ENCODE assay signal across 7 cellular contexts in the genomic region with DNA sequence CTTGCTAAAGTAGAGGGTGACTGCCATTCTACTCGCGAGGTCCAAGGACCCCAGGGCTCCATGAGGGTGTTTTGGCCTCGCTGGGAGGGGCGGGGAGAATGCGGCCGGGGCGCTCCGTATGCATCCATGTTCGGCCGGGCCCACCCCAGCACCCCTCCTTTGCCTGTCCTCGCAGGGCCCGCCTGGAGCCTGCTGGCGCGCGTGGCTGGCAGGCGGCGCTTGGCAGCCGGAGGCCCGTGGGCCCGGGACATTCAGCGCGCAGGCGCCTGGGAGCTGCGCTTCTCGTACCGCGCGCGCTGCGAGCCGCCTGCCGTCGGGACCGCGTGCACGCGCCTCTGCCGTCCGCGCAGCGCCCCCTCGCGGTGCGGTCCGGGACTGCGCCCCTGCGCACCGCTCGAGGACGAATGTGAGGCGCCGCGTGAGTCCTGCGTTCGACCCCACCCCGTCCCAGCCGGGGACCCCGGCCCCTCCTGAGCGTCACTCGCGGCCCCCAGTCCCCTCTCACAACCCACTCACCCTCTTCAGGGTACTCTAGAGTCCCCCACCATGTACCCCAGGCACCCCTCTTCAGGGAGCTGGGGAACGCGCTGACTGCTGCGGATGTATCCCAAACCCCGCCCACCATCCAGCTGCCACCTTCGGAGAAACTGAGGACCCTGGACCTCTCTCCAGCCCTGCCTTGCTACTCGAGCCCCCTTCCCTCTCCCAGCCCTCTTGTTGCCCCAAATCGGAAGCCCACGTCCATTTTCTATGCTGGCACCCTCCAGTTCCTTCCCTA. TPM values are rescaled to one million over a fixed set of nuclear protein-coding genes. Genes with fewer than 3 reads are reported as not detected.
DNase-seq lines count a peak whose midpoint lies in the region; ATAC-seq and TF ChIP-seq lines count a peak whose summit lies in the region.

No MANE protein-coding gene starts in this region.

- H3K4me1 ChIP-seq in HEK293 (ENCODE audit: control insufficient read depth, insufficient read depth, low read length) (peaks cover 19% of the 10 kb centered on the region), heart right ventricle (peaks cover 0 to 35% (median 24%) of the 10 kb centered on the region in 9 donors)

- H3K9me3 Mint-ChIP-seq in activated naive CD4-positive, alpha-beta T cell treated with anti-CD3 and anti-CD28 coated beads for 36 hours: no peaks in the 10 kb centered on the region

- H3K9me3 ChIP-seq in HEK293 (ENCODE audit: control insufficient read depth, insufficient read depth, low read depth, low read length) (peaks cover 6% of the 10 kb centered on the region), heart right ventricle (no peaks in the 10 kb centered on the region)

- H3K4me1 Mint-ChIP-seq in activated naive CD4-positive, alpha-beta T cell treated with anti-CD3 and anti-CD28 coated beads for 36 hours (ENCODE audit: low read depth): peaks cover 34% of the 10 kb centered on the region

- WGBS in heart right ventricle, 2 donors: 11 to 13% methylated on average over 51 to 69 of the region's 69 CpGs

- no peak overlapping the region for H3K4me3 Mint-ChIP-seq in activated naive CD4-positive, alpha-beta T cell treated with anti-CD3 and anti-CD28 coated beads for 36 hours

- no peak overlapping the region for H3K27ac Mint-ChIP-seq in activated naive CD4-positive, alpha-beta T cell treated with anti-CD3 and anti-CD28 coated beads for 36 hours

- no peaks in the 10 kb centered on the region for H3K36me3 ChIP-seq in HEK293 (ENCODE audit: control insufficient read depth in 2 of 2, insufficient read depth in 1 of 2, low read length in 2 of 2)
- no peaks in the 10 kb centered on the region for H3K36me3 ChIP-seq in heart right ventricle

- CTCF ChIA-PET in HEK293 (lab: Yijun Ruan, JAX): interaction anchor here (0.6 to 2.3 kb wide), 45 partner anchors 8 to 672 kb away, joined by 3 to 42 read pairs (median 6); partner anchors contain the start of genes EID2B, PAF1, PAK4 and PLEKHG2
- CTCF ChIA-PET in activated naive CD4-positive, alpha-beta T cell treated with anti-CD3 and anti-CD28 coated beads for 36 hours (lab: Charles Lee): interaction anchor here (0.7 to 1.5 kb wide), 11 partner anchors 9 to 164 kb away, joined by 3 to 15 read pairs (median 4); partner anchors contain the start of gene EID2B

- no peaks in the 10 kb centered on the region for H3K36me3 Mint-ChIP-seq in activated naive CD4-positive, alpha-beta T cell treated with anti-CD3 and anti-CD28 coated beads for 36 hours (ENCODE audit: low read depth)

- H3K27me3 ChIP-seq in heart right ventricle: peaks cover 29 to 100% (median 96%) of the 10 kb centered on the region in 7 donors

- TF ChIP-seq CTCF in HEK293 (tag by site-specific recombination; IDR thresholded peaks at IDR 0.05) (peak; percentile 71), heart right ventricle (IDR thresholded peaks at IDR 0.05) (peak; percentile 60 to 85 (median 70))

- no peak overlapping the region for H3K27ac ChIP-seq in HEK293 (ENCODE audit: extremely low read depth, low read depth, low read length)
- H3K27ac ChIP-seq in heart right ventricle: no peak overlapping the region

- peaks cover 65% of the 10 kb centered on the region for H3K27me3 Mint-ChIP-seq in activated naive CD4-positive, alpha-beta T cell treated with anti-CD3 and anti-CD28 coated beads for 36 hours (ENCODE audit: low read depth)

- DNase-seq in SKM-1 (lab: John Stamatoyannopoulos, UW; ENCODE audit: unreplicated experiment) (peak; percentile 63), heart right ventricle (peak; percentile 24 to 67)
- DNase-seq in activated naive CD4-positive, alpha-beta T cell treated with anti-CD3 and anti-CD28 coated beads for 36 hours: peak; percentile 68
- DNase-seq in stimulated activated CD4-positive, alpha-beta T cell treated with anti-CD3 and anti-CD28 coated beads, Interleukin-12 subunit alpha, Interleukin-12 subunit beta, amount 100 ng/mL, for 4 hours: peak; percentile 76

- ATAC-seq in heart right ventricle (peak; percentile 54 to 88 (median 68)), HG03135 (IDR thresholded peaks at IDR 0.05; ENCODE audit: unreplicated experiment) (no peak), HG03469 (IDR thresholded peaks at IDR 0.05; ENCODE audit: unreplicated experiment) (no peak)

- POLR2A ChIA-PET in HEK293 (lab: Yijun Ruan, JAX): interaction anchor here (0.7 to 1.4 kb wide), 4 partner anchors 11 to 112 kb away, joined by 3 to 6 read pairs (median 4); partner anchors contain the start of genes MED29, PAF1, RPS16 and TIMM50

- intact Hi-C loops in activated naive CD4-positive, alpha-beta T cell treated with anti-CD3 and anti-CD28 coated beads for 36 hours (cut with micrococcal nuclease): no loop called here
- intact Hi-C loops in heart right ventricle (cut with DNase I): no loop called here

- H3K4me3 ChIP-seq in HEK293 (ENCODE audit: low read depth, low read length): no peak overlapping the region
- peak overlapping the region in 2 of 10 donors; percentile 7 to 14 for H3K4me3 ChIP-seq in heart right ventricle

TF ChIP-seq in HEK293, 187 proteins besides CTCF, POLR2A, EP300 and RAD21 (continues in another document):
- no peak for TF ChIP-seq ZNF514 (tag by site-specific recombination; IDR thresholded peaks at IDR 0.05)
- TF ChIP-seq, protein P1, sequence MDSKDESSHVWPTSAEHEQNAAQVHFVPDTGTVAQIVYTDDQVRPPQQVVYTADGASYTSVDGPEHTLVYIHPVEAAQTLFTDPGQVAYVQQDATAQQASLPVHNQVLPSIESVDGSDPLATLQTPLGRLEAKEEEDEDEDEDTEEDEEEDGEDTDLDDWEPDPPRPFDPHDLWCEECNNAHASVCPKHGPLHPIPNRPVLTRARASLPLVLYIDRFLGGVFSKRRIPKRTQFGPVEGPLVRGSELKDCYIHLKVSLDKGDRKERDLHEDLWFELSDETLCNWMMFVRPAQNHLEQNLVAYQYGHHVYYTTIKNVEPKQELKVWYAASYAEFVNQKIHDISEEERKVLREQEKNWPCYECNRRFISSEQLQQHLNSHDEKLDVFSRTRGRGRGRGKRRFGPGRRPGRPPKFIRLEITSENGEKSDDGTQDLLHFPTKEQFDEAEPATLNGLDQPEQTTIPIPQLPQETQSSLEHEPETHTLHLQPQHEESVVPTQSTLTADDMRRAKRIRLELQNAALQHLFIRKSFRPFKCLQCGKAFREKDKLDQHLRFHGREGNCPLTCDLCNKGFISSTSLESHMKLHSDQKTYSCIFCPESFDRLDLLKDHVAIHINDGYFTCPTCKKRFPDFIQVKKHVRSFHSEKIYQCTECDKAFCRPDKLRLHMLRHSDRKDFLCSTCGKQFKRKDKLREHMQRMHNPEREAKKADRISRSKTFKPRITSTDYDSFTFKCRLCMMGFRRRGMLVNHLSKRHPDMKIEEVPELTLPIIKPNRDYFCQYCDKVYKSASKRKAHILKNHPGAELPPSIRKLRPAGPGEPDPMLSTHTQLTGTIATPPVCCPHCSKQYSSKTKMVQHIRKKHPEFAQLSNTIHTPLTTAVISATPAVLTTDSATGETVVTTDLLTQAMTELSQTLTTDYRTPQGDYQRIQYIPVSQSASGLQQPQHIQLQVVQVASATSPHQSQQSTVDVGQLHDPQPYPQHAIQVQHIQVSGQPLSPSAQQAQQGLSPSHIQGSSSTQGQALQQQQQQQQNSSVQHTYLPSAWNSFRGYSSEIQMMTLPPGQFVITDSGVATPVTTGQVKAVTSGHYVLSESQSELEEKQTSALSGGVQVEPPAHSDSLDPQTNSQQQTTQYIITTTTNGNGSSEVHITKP (tag by site-specific recombination; IDR thresholded peaks at IDR 0.05): peak; percentile 38; the same call in 1 of the 2 replicates
- TF ChIP-seq ZNF155 (tag by site-specific recombination; IDR thresholded peaks at IDR 0.05): no peak
- no peak for TF ChIP-seq ZNF837 (tag by site-specific recombination; IDR thresholded peaks at IDR 0.05)
- no peak for TF ChIP-seq ZIC2 (tag by site-specific recombination; IDR thresholded peaks at IDR 0.05)
- peak; percentile 72; the same call in 1 of the 2 replicates for TF ChIP-seq ZNF596 (tag by site-specific recombination; IDR thresholded peaks at IDR 0.05)
- TF ChIP-seq PRDM1 (tag by site-specific recombination; IDR thresholded peaks at IDR 0.05): no peak
- TF ChIP-seq, protein P2, sequence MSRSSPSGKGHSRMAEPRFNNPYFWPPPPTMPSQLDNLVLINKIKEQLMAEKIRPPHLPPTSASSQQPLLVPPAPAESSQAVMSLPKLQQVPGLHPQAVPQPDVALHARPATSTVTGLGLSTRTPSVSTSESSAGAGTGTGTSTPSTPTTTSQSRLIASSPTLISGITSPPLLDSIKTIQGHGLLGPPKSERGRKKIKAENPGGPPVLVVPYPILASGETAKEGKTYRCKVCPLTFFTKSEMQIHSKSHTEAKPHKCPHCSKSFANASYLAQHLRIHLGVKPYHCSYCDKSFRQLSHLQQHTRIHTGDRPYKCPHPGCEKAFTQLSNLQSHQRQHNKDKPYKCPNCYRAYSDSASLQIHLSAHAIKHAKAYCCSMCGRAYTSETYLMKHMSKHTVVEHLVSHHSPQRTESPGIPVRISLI (tag by site-specific recombination; IDR thresholded peaks at IDR 0.05): no peak; the same call in 1 of the 2 replicates
- peak; percentile 95 for TF ChIP-seq ZFP69B (tag by site-specific recombination; IDR thresholded peaks at IDR 0.05)

RNA-seq across cellular contexts. Expression of gene DLL3, which starts 4.1 kb away (rescaled TPM):
- total RNA-seq in activated naive CD4-positive, alpha-beta T cell treated with anti-CD3 and anti-CD28 coated beads for 36 hours: under 1 TPM; 0.74 to 0.79 TPM
- not detected for total RNA-seq in heart right ventricle
- polyA plus RNA-seq in heart right ventricle: not detected

RNA-seq across cellular contexts. Expression of gene SELENOV, which starts 12.1 kb away (rescaled TPM):
- total RNA-seq in activated naive CD4-positive, alpha-beta T cell treated with anti-CD3 and anti-CD28 coated beads for 36 hours: not detected
- total RNA-seq in heart right ventricle: not detected
- polyA plus RNA-seq in heart right ventricle: not detected

RNA-seq across cellular contexts. Expression of gene TIMM50, which starts 22.2 kb away (rescaled TPM):
- total RNA-seq in activated naive CD4-positive, alpha-beta T cell treated with anti-CD3 and anti-CD28 coated beads for 36 hours: 100 to 1,000 TPM; 103 to 107 TPM
- 100 to 1,000 TPM in 1 of 10 donors, 10 to 100 TPM in 9; 67.3 to 111 (median 78.9) TPM for total RNA-seq in heart right ventricle
- 100 to 1,000 TPM; 104 to 160 TPM for polyA plus RNA-seq in heart right ventricle

RNA-seq across cellular contexts. Expression of gene EID2B, which starts 29.8 kb away (rescaled TPM):
- 1 to 10 TPM; 5.7 to 6.2 TPM for total RNA-seq in activated naive CD4-positive, alpha-beta T cell treated with anti-CD3 and anti-CD28 coated beads for 36 hours
- total RNA-seq in heart right ventricle: 1 to 10 TPM; 2.2 to 4.7 (median 3.5) TPM
- polyA plus RNA-seq in heart right ventricle: 1 to 10 TPM; 1.8 to 2.8 TPM

RNA-seq across cellular contexts. Expression of gene EID2, which starts 37.1 kb away (rescaled TPM):
- total RNA-seq in activated naive CD4-positive, alpha-beta T cell treated with anti-CD3 and anti-CD28 coated beads for 36 hours: 1 to 10 TPM; 7.7 to 9.1 TPM
- total RNA-seq in heart right ventricle: 10 to 100 TPM in 7 of 10 donors, 1 to 10 TPM in 3; 9.0 to 15.5 (median 11.4) TPM
- polyA plus RNA-seq in heart right ventricle: 10 to 100 TPM; 14.7 to 15.9 TPM

Comparison
In these comparisons a context has a peak if more than half of its experiments do, and no peak if none do; other contexts are left out.
1. ATAC-seq: peak in heart right ventricle (8 of 8); none in HG03135 (single experiment) and HG03469 (single experiment).
2. Peak in every context shown above with its lines, with median percentiles within 50 percentile points of each other: DNase-seq.